11 cellular contexts compared by ENCODE assay signal in genomic region chr19:40702337-40703012, GRCh38. TPM values are rescaled to one million over a fixed set of nuclear protein-coding genes. Genes with fewer than 3 reads are reported as not detected.
A peak's percentile ranks its signal among the peaks of the same experiment; 100 is the strongest.
DNase-seq lines count a peak whose midpoint lies in the region; ATAC-seq and TF ChIP-seq lines count a peak whose summit lies in the region.
"Had no signal": no experiment of that assay in that cellular context is flagged by ENCODE, and none has a peak within 500 bp of the region (broad histone marks: within the 10 kb centered on the region; RNA-seq: fewer than 3 reads in every experiment).

No MANE protein-coding gene starts in this region.

- peaks cover 42% of the 10 kb centered on the region for H3K36me3 ChIP-seq in right atrium auricular region

- ATAC-seq in HG02642 (IDR thresholded peaks at IDR 0.05; ENCODE audit: poor library complexity, unreplicated experiment), result no peak

- H3K27ac ChIP-seq in right atrium auricular region (peak overlapping the region; percentile 40 to 51), temporal lobe (ENCODE audit: low read depth, low read length) (peak overlapping the region; percentile 63)
- H3K27ac ChIP-seq: thoracic aorta had no signal

- no peaks in the 10 kb centered on the region for H3K27me3 ChIP-seq in right atrium auricular region

- H3K9me3 ChIP-seq in right atrium auricular region, result no peaks in the 10 kb centered on the region
- H3K9me3 ChIP-seq: thoracic aorta had no signal

- peaks cover 0 to 20% of the 10 kb centered on the region in 2 donors for H3K4me1 ChIP-seq in right atrium auricular region

- H3K4me3 ChIP-seq in right atrium auricular region, result no peak overlapping the region
- H3K4me3 ChIP-seq: thoracic aorta had no signal

- peak; percentile 11 to 57 for TF ChIP-seq CTCF in right atrium auricular region (IDR thresholded peaks at IDR 0.05)

- DNase-seq in HuH-7.5 (ENCODE audit: low spot score) (peak; percentile 76), amniotic epithelial cell (ENCODE audit: low read depth) (peak; percentile 59), right atrium auricular region (ENCODE audit: low spot score) (no peak), NCI-H446 (lab: John Stamatoyannopoulos, UW) (no peak), 8988T (no peak)
- DNase-seq in activated CD4-positive, alpha-beta T cell treated with anti-CD3 and anti-CD28 coated beads, Interleukin-2, amount 50 U/mL, for 48 hours, result no peak
- DNase-seq: activated CD8-positive, alpha-beta memory T cell treated with anti-CD3 and anti-CD28 coated beads for 24 hours; NCI-H510A had no signal

RNA-seq across cellular contexts. Expression of gene NUMBL, which starts 12.0 kb away (rescaled TPM):
- 10 to 100 TPM; 11.2 to 28.1 TPM for total RNA-seq in right atrium auricular region
- total RNA-seq in temporal lobe, result 31.2 TPM

RNA-seq across cellular contexts. Expression of gene COQ8B, which starts 14.2 kb away (rescaled TPM):
- total RNA-seq in right atrium auricular region, result 10 to 100 TPM; 23.3 to 26.6 TPM
- total RNA-seq in temporal lobe, result 28.8 TPM

RNA-seq across cellular contexts. Expression of gene ITPKC, which starts 14.4 kb away (rescaled TPM):
- total RNA-seq in right atrium auricular region (10 to 100 TPM; 15.2 to 15.6 TPM), temporal lobe (7.4 TPM)

RNA-seq across cellular contexts. Expression of gene ACTMAP, which starts 47.8 kb away (rescaled TPM):
- total RNA-seq in right atrium auricular region (1 to 10 TPM; 3.7 to 5.3 TPM), temporal lobe (0.74 TPM)

RNA-seq across cellular contexts. Expression of gene SNRPA, which starts 48.5 kb away (rescaled TPM):
- total RNA-seq in right atrium auricular region (10 to 100 TPM; 30.7 to 32.9 TPM), temporal lobe (11.3 TPM)

Comparison
In these comparisons a context has a peak if more than half of its experiments do, and no peak if none do; other contexts are left out.
1. DNase-seq: peak in HuH-7.5 (single experiment) and amniotic epithelial cell (single experiment); none in right atrium auricular region (single experiment), NCI-H446 (0 of 2), activated CD4-positive, alpha-beta T cell treated with anti-CD3 and anti-CD28 coated beads, Interleukin-2, amount 50 U/mL, for 48 hours (0 of 2) and 8988T (single experiment).